In the genomic region with DNA sequence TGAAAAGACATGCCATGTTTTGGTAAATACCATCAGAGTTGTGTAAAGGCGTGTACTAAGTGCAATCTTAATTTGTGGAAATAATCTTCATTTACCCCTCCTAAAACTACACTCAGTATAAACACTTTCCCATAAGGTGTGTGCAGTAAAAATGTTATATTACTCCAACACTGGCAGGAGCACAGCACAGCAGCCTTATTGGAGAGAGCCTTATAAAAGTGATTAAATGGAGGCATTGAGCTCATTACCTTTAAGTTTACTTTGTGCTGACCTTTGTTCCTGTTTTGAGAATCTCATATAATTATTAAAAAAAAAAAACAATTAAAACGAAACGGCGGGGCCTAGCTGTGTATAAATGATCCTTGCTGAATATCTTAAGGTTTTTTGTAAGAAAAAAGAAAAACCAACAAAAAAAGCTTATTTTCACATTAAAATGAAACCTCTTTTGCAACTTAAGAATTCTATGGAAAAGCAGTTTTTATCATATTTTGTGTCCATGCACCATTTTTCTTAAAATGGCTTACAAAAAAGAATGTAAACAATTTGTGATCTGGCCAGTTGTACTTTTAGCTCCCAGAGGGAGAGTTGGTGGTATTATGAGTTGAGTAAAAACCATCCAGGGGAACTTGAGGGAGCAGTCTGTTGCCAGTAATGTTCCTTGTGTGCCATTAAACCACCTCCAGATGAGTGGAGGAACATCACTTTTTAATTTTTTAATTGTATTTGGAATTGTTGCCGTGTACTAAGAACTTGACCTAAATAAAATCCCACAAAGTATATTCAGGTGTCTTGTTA, we compare ENCODE assay signal across 20 cellular contexts.
"Had no signal": no experiment of that assay in that cellular context is flagged by ENCODE, and none has a peak within 500 bp of the region (broad histone marks: within the 10 kb centered on the region; RNA-seq: fewer than 3 reads in every experiment).

No MANE protein-coding gene starts in this region.

- ATAC-seq: activated CD4-positive, CD25-positive, alpha-beta regulatory T cell treated with anti-CD3 and anti-CD28 coated beads, Interleukin-2, amount 50 U/mL, for 24 hours; effector memory CD8-positive, alpha-beta T cell; left ventricle myocardium superior; natural killer cell had no signal

- H3K9me3 Mint-ChIP-seq: activated naive CD8-positive, alpha-beta T cell treated with anti-CD3 and anti-CD28 coated beads, Interleukin-2, amount 10 ng/mL, durations not matched to agents 7 days and 5 days; activated T-helper 1 cell treated with anti-CD3 and anti-CD28 coated beads, Interleukin-12 subunit alpha, Interleukin-12 subunit beta, Interleukin-2, Interleukin-4 antibody, amounts not matched to agents 30 ng/mL and 10 ng/mL and 1 ng/mL, durations not matched to agents 14 hours and 24 hours and 36 hours; dendritic cell treated with granulocyte-macrophage colony-stimulating factor and Interleukin-4, amounts not matched to agents 40 ng/mL and 50 ng/mL, for 4 days; effector memory CD8-positive, alpha-beta T cell; natural killer cell had no signal

- H3K4me1 Mint-ChIP-seq: activated naive CD8-positive, alpha-beta T cell treated with anti-CD3 and anti-CD28 coated beads, Interleukin-2, amount 10 ng/mL, durations not matched to agents 7 days and 5 days had no signal

- H3K4me3 Mint-ChIP-seq: activated naive CD8-positive, alpha-beta T cell treated with anti-CD3 and anti-CD28 coated beads, Interleukin-2, amount 10 ng/mL, durations not matched to agents 7 days and 5 days; activated T-helper 1 cell treated with anti-CD3 and anti-CD28 coated beads, Interleukin-12 subunit alpha, Interleukin-12 subunit beta, Interleukin-2, Interleukin-4 antibody, amounts not matched to agents 30 ng/mL and 10 ng/mL and 1 ng/mL, durations not matched to agents 14 hours and 24 hours and 36 hours; dendritic cell treated with granulocyte-macrophage colony-stimulating factor and Interleukin-4, amounts not matched to agents 40 ng/mL and 50 ng/mL, for 4 days; effector memory CD8-positive, alpha-beta T cell; natural killer cell had no signal

- DNase-seq: activated naive CD8-positive, alpha-beta T cell treated with anti-CD3 and anti-CD28 coated beads, Interleukin-2, amount 10 ng/mL, durations not matched to agents 7 days and 5 days; anterior cingulate cortex; brain microvascular endothelial cell; cerebellar nuclear complex; effector memory CD8-positive, alpha-beta T cell; hippocampal formation; kidney; left ventricle myocardium superior; mesenchymal stem cell; natural killer cell; posterior cingulate gyrus; stimulated activated CD4-positive, alpha-beta T cell treated with anti-CD3 and anti-CD28 coated beads, Interleukin-4, amount 100 ng/mL, for 24 hours; stimulated activated naive CD4-positive, alpha-beta T cell treated with Interleukin-2 at 50 U/mL for 16 hours; T-helper 9 cell; trophoblast cell had no signal

- H3K27ac Mint-ChIP-seq: activated naive CD8-positive, alpha-beta T cell treated with anti-CD3 and anti-CD28 coated beads, Interleukin-2, amount 10 ng/mL, durations not matched to agents 7 days and 5 days; activated T-helper 1 cell treated with anti-CD3 and anti-CD28 coated beads, Interleukin-12 subunit alpha, Interleukin-12 subunit beta, Interleukin-2, Interleukin-4 antibody, amounts not matched to agents 30 ng/mL and 10 ng/mL and 1 ng/mL, durations not matched to agents 14 hours and 24 hours and 36 hours; dendritic cell treated with granulocyte-macrophage colony-stimulating factor and Interleukin-4, amounts not matched to agents 40 ng/mL and 50 ng/mL, for 4 days; effector memory CD8-positive, alpha-beta T cell; natural killer cell had no signal

- H3K9me3 ChIP-seq: suprapubic skin had no signal

- H3K27me3 Mint-ChIP-seq: activated naive CD8-positive, alpha-beta T cell treated with anti-CD3 and anti-CD28 coated beads, Interleukin-2, amount 10 ng/mL, durations not matched to agents 7 days and 5 days; dendritic cell treated with granulocyte-macrophage colony-stimulating factor and Interleukin-4, amounts not matched to agents 40 ng/mL and 50 ng/mL, for 4 days; effector memory CD8-positive, alpha-beta T cell had no signal

- H3K27me3 ChIP-seq: brain microvascular endothelial cell, suprapubic skin had no signal

- H3K4me3 ChIP-seq: suprapubic skin had no signal

- H3K27ac ChIP-seq: brain microvascular endothelial cell, epithelial cell of prostate, suprapubic skin had no signal
